In the genomic region with DNA sequence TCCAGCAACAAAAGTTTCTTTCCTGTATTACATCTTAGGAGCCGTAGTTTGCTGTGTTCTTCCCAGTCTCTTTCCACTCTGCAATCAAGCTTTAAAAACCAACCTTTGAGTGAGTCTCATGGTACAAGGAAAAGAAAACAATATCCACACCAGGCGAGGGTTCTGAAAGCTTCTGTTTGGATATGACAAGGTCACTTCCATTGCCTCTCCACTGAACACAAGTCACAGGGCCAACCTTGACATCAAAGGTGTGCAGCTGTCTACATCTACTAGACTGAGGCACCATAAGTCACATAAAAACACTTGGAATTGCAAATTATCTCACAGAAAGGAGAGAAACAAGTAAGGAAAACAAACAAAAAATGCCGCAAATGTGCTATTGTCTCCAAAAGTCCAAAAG, we compare ENCODE assay signal across 8 cellular contexts.
"Had no signal": no experiment of that assay in that cellular context is flagged by ENCODE, and none has a peak within 500 bp of the region (broad histone marks: within the 10 kb centered on the region; RNA-seq: fewer than 3 reads in every experiment).

No MANE protein-coding gene starts in this region.

- ATAC-seq: GM12878 had no signal

- H3K4me3 ChIP-seq: GM12878 had no signal

- FAIRE-seq: G401.6, GM12878, GM12891, GM12892, GM18507, GM19239 had no signal

- DNase-seq: GDM1, GF-D8 had no signal
